1 cellular context compared by ENCODE assay signal in genomic region chr20:31879143-31879987, GRCh38.
TF ChIP-seq lines count a peak whose summit lies in the region.

No MANE protein-coding gene starts in this region.

TF ChIP-seq in SK-N-SH, 30 proteins besides CTCF, POLR2A, EP300 and RAD21 (continued from another document):
- TF ChIP-seq ZBTB33 (IDR thresholded peaks at IDR 0.05; ENCODE audit: borderline replicate concordance, low read depth) (no peak), FOXJ3 (CRISPR knock-in tag; IDR thresholded peaks at IDR 0.05) (no peak), PBX3 (IDR thresholded peaks at IDR 0.05) (no peak), MXI1 (IDR thresholded peaks at IDR 0.05; ENCODE audit: low read depth, low read length) (peak; percentile 96), NRF1 (IDR thresholded peaks at IDR 0.05; ENCODE audit: low read depth, low read length) (peak; percentile 87), JUND (IDR thresholded peaks at IDR 0.05) (no peak), EZH2phosphoT487 (IDR thresholded peaks at IDR 0.05; ENCODE audit: borderline replicate concordance, low read depth) (no peak), NFIC (IDR thresholded peaks at IDR 0.05; ENCODE audit: borderline replicate concordance) (no peak), GATA2 (CRISPR knock-in tag; IDR thresholded peaks at IDR 0.05) (no peak), CHD2 (IDR thresholded peaks at IDR 0.05; ENCODE audit: low read length, partially characterized antibody) (no peak), SIN3A (IDR thresholded peaks at IDR 0.05; ENCODE audit: borderline replicate concordance, low read depth, low read length) (no peak), YY1 (IDR thresholded peaks at IDR 0.05; ENCODE audit: low read depth) (no peak), RFX5 (IDR thresholded peaks at IDR 0.05; ENCODE audit: low read length) (no peak), IRF3 (IDR thresholded peaks at IDR 0.05; ENCODE audit: low read depth, low read length) (no peak)
